Comparison of ENCODE assay signal across 8 cellular contexts in the genomic region with DNA sequence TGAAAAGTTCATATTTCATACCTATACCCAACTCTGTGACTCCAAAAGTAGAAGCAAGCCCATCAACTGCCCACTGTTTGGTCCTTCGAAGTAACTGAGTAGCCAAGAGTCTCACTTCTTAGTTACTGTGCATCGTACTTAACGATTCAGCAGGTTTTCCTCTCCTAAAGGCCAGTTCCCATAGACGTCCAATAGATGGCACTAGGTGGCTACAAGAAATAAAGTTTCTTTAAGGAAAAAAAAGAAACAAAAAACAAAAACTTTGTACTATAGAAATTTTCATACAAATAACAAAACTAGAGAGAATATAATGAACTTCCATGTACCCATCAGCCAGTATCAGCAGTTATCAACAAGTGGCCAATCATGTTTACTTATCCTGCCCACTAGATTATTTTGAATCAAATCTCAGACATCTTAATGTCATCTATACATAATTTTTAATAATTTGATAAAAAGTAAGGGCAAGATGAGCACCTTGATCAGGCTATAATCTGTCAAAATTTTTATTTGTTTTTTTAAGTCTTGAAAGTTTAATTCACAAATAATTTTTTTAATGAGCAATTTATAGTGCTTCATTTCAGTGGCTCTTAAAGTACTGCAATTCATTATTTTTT.
DNase-seq lines count a peak whose midpoint lies in the region; ATAC-seq, FAIRE-seq and TF ChIP-seq lines count a peak whose summit lies in the region.

No MANE protein-coding gene starts in this region.

- peak; percentile 74 for DNase-seq in DMS53 (lab: John Stamatoyannopoulos, UW)
- peak; percentile 34 for DNase-seq in NCI-H2171 (lab: John Stamatoyannopoulos, UW)
- DNase-seq in astrocyte of the hippocampus (ENCODE audit: low read depth, low spot score) = peak; percentile 74
- no peak for DNase-seq in tibial artery
- no peak for DNase-seq in activated effector memory CD4-positive, alpha-beta T cell treated with Interleukin-2 at 50 U/mL for 16 hours
- no peak for DNase-seq in stimulated activated CD4-positive, alpha-beta T cell treated with anti-CD3 and anti-CD28 coated beads, Interleukin-15, amount 100 ng/mL, for 24 hours

- H3K27me3 ChIP-seq in tibial artery = no peaks in the 10 kb centered on the region

- peak; percentile 57 for ATAC-seq in GM21367 (IDR thresholded peaks at IDR 0.05; ENCODE audit: unreplicated experiment)

- no peaks in the 10 kb centered on the region for H3K36me3 ChIP-seq in tibial artery

- no peak overlapping the region for H3K27ac ChIP-seq in tibial artery

- peak; percentile 100 for FAIRE-seq in islet of Langerhans (lab: Jason Lieb, UNC)

- H3K9me3 ChIP-seq in tibial artery = no peaks in the 10 kb centered on the region

- TF ChIP-seq CTCF in tibial artery (IDR thresholded peaks at IDR 0.05) = peak; percentile 55 to 65

- H3K4me1 ChIP-seq in tibial artery = no peaks in the 10 kb centered on the region

- no peak overlapping the region for H3K4me3 ChIP-seq in tibial artery

- intact Hi-C loops in tibial artery (cut with DNase I; ENCODE audit: low total_unique reads) = no loop called here

Comparison
In these comparisons a context has a peak if more than half of its experiments do, and no peak if none do; other contexts are left out.
1. DNase-seq: peak in DMS53 (single experiment), NCI-H2171 (single experiment) and astrocyte of the hippocampus (single experiment); none in tibial artery (0 of 2), activated effector memory CD4-positive, alpha-beta T cell treated with Interleukin-2 at 50 U/mL for 16 hours (single experiment) and stimulated activated CD4-positive, alpha-beta T cell treated with anti-CD3 and anti-CD28 coated beads, Interleukin-15, amount 100 ng/mL, for 24 hours (single experiment).